15 cellular contexts compared by ENCODE assay signal in genomic region chr5:35198681-35199080, GRCh38. TPM values are rescaled to one million over a fixed set of nuclear protein-coding genes. Genes with fewer than 3 reads are reported as not detected.
DNase-seq lines count a peak whose midpoint lies in the region; ATAC-seq and TF ChIP-seq lines count a peak whose summit lies in the region.
"Had no signal": no experiment of that assay in that cellular context is flagged by ENCODE, and none has a peak within 500 bp of the region (broad histone marks: within the 10 kb centered on the region; RNA-seq: fewer than 3 reads in every experiment).

No MANE protein-coding gene starts in this region.

- intact Hi-C loops in dendritic cell treated with granulocyte-macrophage colony-stimulating factor and Interleukin-4, amounts not matched to agents 40 ng/mL and 50 ng/mL, for 4 days (cut with micrococcal nuclease) = no loop called here
- intact Hi-C loops in transverse colon (cut with DNase I; ENCODE audit: low total_unique reads) = no loop called here

- no peaks in the 10 kb centered on the region for H3K27me3 Mint-ChIP-seq in dendritic cell treated with granulocyte-macrophage colony-stimulating factor and Interleukin-4, amounts not matched to agents 40 ng/mL and 50 ng/mL, for 4 days
- H3K27me3 Mint-ChIP-seq in T-helper 2 cell treated with Interferon-gamma antibody and Interleukin-4, amounts not matched to agents 5 μg/mL and 100 μg/mL, for 36 hours (ENCODE audit: low read depth) = peaks cover 8% of the 10 kb centered on the region

- H3K27ac ChIP-seq in mesodermal cell (ENCODE audit: low read depth, low read length, severe bottlenecking) (peak overlapping the region; percentile 46), transverse colon (peak overlapping the region; percentile 9 to 71 (median 46))
- H3K27ac ChIP-seq: esophagus muscularis mucosa had no signal

- WGBS in mesodermal cell (ENCODE audit: insufficient coverage in 2 of 2), 2 experiments = 32 to 40% methylated on average over 3 to 4 of the region's 4 CpGs
- 38% methylated on average over 4 of the region's 4 CpGs; no CpG with 5 or more reads in 1 of the 2 donors for WGBS in transverse colon (ENCODE audit: low coverage in 1 of 2), 2 donors

- H3K9me3 ChIP-seq in mesodermal cell (ENCODE audit: control insufficient read depth, low read length) (no peaks in the 10 kb centered on the region), transverse colon (no peaks in the 10 kb centered on the region)
- H3K9me3 ChIP-seq: esophagus muscularis mucosa had no signal

- H3K27me3 ChIP-seq in transverse colon = no peaks in the 10 kb centered on the region
- H3K27me3 ChIP-seq: esophagus muscularis mucosa had no signal

- H3K36me3 ChIP-seq in mesodermal cell (ENCODE audit: control insufficient read depth, insufficient read depth, low read length) (no peaks in the 10 kb centered on the region), transverse colon (no peaks in the 10 kb centered on the region)
- H3K36me3 ChIP-seq: esophagus muscularis mucosa had no signal

- no peaks in the 10 kb centered on the region for H3K36me3 Mint-ChIP-seq in dendritic cell treated with granulocyte-macrophage colony-stimulating factor and Interleukin-4, amounts not matched to agents 40 ng/mL and 50 ng/mL, for 4 days (ENCODE audit: low read depth)
- H3K36me3 Mint-ChIP-seq in T-helper 2 cell treated with Interferon-gamma antibody and Interleukin-4, amounts not matched to agents 5 μg/mL and 100 μg/mL, for 36 hours (ENCODE audit: low read depth) = no peaks in the 10 kb centered on the region
- H3K36me3 Mint-ChIP-seq: activated naive CD4-positive, alpha-beta T cell treated with anti-CD3 and anti-CD28 coated beads, Interleukin-2, amount 50 U/mL, for 24 hours had no signal

- in situ Hi-C loops in transverse colon (cut with MboI; ENCODE audit: low pct_ligation_motif_present in 1 of 4, low pct_unique_long_range_greater_than_20kb in 1 of 4, low sequenced_read_pairs in 3 of 4) = loop anchor here in 1 of 4 donors (5.0 kb wide), 1 partner anchor 106 kb away; no protein-coding TSS in a partner anchor

- H3K4me1 ChIP-seq in mesodermal cell (ENCODE audit: control insufficient read depth, insufficient read depth, low read length, poor library complexity, severe bottlenecking) (no peaks in the 10 kb centered on the region), transverse colon (peaks cover 12 to 68% (median 38%) of the 10 kb centered on the region in 4 donors)

- no peak for ATAC-seq in HG02852 (IDR thresholded peaks at IDR 0.05; ENCODE audit: unreplicated experiment)
- ATAC-seq in HG03135 (IDR thresholded peaks at IDR 0.05; ENCODE audit: unreplicated experiment) = no peak
- ATAC-seq: activated CD4-positive, CD25-positive, alpha-beta regulatory T cell treated with anti-CD3 and anti-CD28 coated beads, Interleukin-2, amount 50 U/mL, for 24 hours had no signal

- TF ChIP-seq CTCF in transverse colon (IDR thresholded peaks at IDR 0.05) = no peak

- no peak for TF ChIP-seq POLR2A in transverse colon (IDR thresholded peaks at IDR 0.05)

- DNase-seq in DMS53 (lab: John Stamatoyannopoulos, UW) = peak; percentile 4
- DNase-seq in DMS53 treated with DMSO at 0.1 percent for 48 hours (lab: John Stamatoyannopoulos, UW; ENCODE audit: unreplicated experiment) = no peak
- no peak for DNase-seq in transverse colon
- no peak for DNase-seq in T-helper 2 cell treated with Interferon-gamma antibody and Interleukin-4, amounts not matched to agents 5 μg/mL and 100 μg/mL, for 36 hours (ENCODE audit: low spot score)
- DNase-seq: 8988T, NCI-H1048, NCI-H226, SW 1271 had no signal

- no peak overlapping the region for H3K4me3 Mint-ChIP-seq in dendritic cell treated with granulocyte-macrophage colony-stimulating factor and Interleukin-4, amounts not matched to agents 40 ng/mL and 50 ng/mL, for 4 days
- no peak overlapping the region for H3K4me3 Mint-ChIP-seq in T-helper 2 cell treated with Interferon-gamma antibody and Interleukin-4, amounts not matched to agents 5 μg/mL and 100 μg/mL, for 36 hours
- H3K4me3 Mint-ChIP-seq: activated naive CD4-positive, alpha-beta T cell treated with anti-CD3 and anti-CD28 coated beads, Interleukin-2, amount 50 U/mL, for 24 hours had no signal

- no peak for TF ChIP-seq EP300 in transverse colon (IDR thresholded peaks at IDR 0.05; ENCODE audit: low read depth)

- no peaks in the 10 kb centered on the region for H3K9me3 Mint-ChIP-seq in dendritic cell treated with granulocyte-macrophage colony-stimulating factor and Interleukin-4, amounts not matched to agents 40 ng/mL and 50 ng/mL, for 4 days
- no peaks in the 10 kb centered on the region for H3K9me3 Mint-ChIP-seq in T-helper 2 cell treated with Interferon-gamma antibody and Interleukin-4, amounts not matched to agents 5 μg/mL and 100 μg/mL, for 36 hours
- H3K9me3 Mint-ChIP-seq: activated naive CD4-positive, alpha-beta T cell treated with anti-CD3 and anti-CD28 coated beads, Interleukin-2, amount 50 U/mL, for 24 hours had no signal

- no peak overlapping the region for H3K4me3 ChIP-seq in mesodermal cell (ENCODE audit: extremely low read depth, insufficient read depth, low read length, poor library complexity, severe bottlenecking)
- H3K4me3 ChIP-seq in transverse colon = no peak overlapping the region
- H3K4me3 ChIP-seq: esophagus muscularis mucosa had no signal

- peaks cover 41% of the 10 kb centered on the region for H3K4me1 Mint-ChIP-seq in dendritic cell treated with granulocyte-macrophage colony-stimulating factor and Interleukin-4, amounts not matched to agents 40 ng/mL and 50 ng/mL, for 4 days (ENCODE audit: low read depth)
- no peaks in the 10 kb centered on the region for H3K4me1 Mint-ChIP-seq in T-helper 2 cell treated with Interferon-gamma antibody and Interleukin-4, amounts not matched to agents 5 μg/mL and 100 μg/mL, for 36 hours (ENCODE audit: low read depth)
- H3K4me1 Mint-ChIP-seq: activated naive CD4-positive, alpha-beta T cell treated with anti-CD3 and anti-CD28 coated beads, Interleukin-2, amount 50 U/mL, for 24 hours had no signal

- H3K27ac Mint-ChIP-seq in dendritic cell treated with granulocyte-macrophage colony-stimulating factor and Interleukin-4, amounts not matched to agents 40 ng/mL and 50 ng/mL, for 4 days = peak overlapping the region; percentile 56
- H3K27ac Mint-ChIP-seq in T-helper 2 cell treated with Interferon-gamma antibody and Interleukin-4, amounts not matched to agents 5 μg/mL and 100 μg/mL, for 36 hours = no peak overlapping the region
- H3K27ac Mint-ChIP-seq: activated naive CD4-positive, alpha-beta T cell treated with anti-CD3 and anti-CD28 coated beads, Interleukin-2, amount 50 U/mL, for 24 hours had no signal

RNA-seq across cellular contexts. Expression of gene PRLR, which starts 31.6 kb away (rescaled TPM):
- 1.3 TPM for polyA plus RNA-seq in mesodermal cell (2013, experiment 1 of 2)
- polyA plus RNA-seq in mesodermal cell (2013, experiment 2 of 2) = 0.66 TPM
- total RNA-seq in transverse colon = 10 to 100 TPM in 3 of 4 donors, 1 to 10 TPM in 1; 4.9 to 19.8 (median 13.0) TPM
